In the genomic region with DNA sequence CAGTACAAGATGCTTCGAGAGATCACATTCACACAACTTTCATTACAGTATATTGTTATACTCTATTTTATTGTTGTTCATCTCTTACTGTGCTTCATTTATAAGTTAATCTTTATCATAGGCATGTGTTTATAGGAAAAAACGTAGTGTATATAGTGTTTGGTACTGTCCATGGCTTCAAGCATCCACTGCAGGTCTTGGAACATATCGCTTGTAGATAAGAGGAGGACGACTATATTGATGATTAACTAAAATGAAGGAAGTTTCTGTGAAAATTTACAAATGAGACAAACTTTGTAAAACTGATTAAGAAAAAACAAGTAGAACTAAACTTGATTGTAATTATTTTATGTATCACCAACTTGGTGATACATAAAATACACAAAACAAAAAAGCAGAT, we compare ENCODE assay signal across 29 cellular contexts.
"Had no signal": no experiment of that assay in that cellular context is flagged by ENCODE, and none has a peak within 500 bp of the region (broad histone marks: within the 10 kb centered on the region; RNA-seq: fewer than 3 reads in every experiment).

No MANE protein-coding gene starts in this region.

- DNase-seq: activated CD4-positive, alpha-beta T cell treated with anti-CD3 and anti-CD28 coated beads, Interleukin-2, amount 10 ng/mL, durations not matched to agents 24 days and 14 days; activated CD4-positive, alpha-beta T cell treated with anti-CD3 and anti-CD28 coated beads, Interleukin-2, amount 50 U/mL, for 4 hours; activated CD8-positive, alpha-beta T cell treated with anti-CD3 and anti-CD28 coated beads for 36 hours; activated effector memory CD4-positive, alpha-beta T cell treated with anti-CD3 and anti-CD28 coated beads, Interleukin-2, amount 50 U/mL, for 16 hours; activated naive CD4-positive, alpha-beta T cell; activated naive CD8-positive, alpha-beta T cell treated with anti-CD3 and anti-CD28 coated beads, Interleukin-2, amount 10 ng/mL, durations not matched to agents 7 days and 5 days; activated T-cell treated with anti-CD3 and anti-CD28 coated beads, Interleukin-2, amount 50 U/mL, for 1 hour; activated T-cell treated with anti-CD3 and anti-CD28 coated beads, Interleukin-2, amount 50 U/mL, for 72 hours; body of pancreas; caudate nucleus; cerebellar nuclear complex; NCI-H1092 treated with DMSO at 0.1 percent for 48 hours; NCI-H1417 treated with DMSO at 0.1 percent for 48 hours; NCI-H187 treated with DMSO at 0.1 percent for 48 hours; NCI-H2081 treated with DMSO at 0.1 percent for 48 hours; NCI-H345; NCI-H524 treated with DMSO at 0.1 percent for 48 hours; Peyer's patch; RPMI8226; SHP77 treated with DMSO at 0.1 percent for 48 hours; SK-N-SH had no signal

- H3K4me3 Mint-ChIP-seq: activated CD4-positive, alpha-beta T cell treated with anti-CD3 and anti-CD28 coated beads, Interleukin-2, amount 10 ng/mL, durations not matched to agents 24 days and 14 days; activated CD8-positive, alpha-beta T cell treated with anti-CD3 and anti-CD28 coated beads for 36 hours; activated naive CD4-positive, alpha-beta T cell treated with anti-CD3 and anti-CD28 coated beads, Interleukin-2, amount 50 U/mL, for 24 hours; activated naive CD8-positive, alpha-beta T cell treated with anti-CD3 and anti-CD28 coated beads, Interleukin-2, amount 10 ng/mL, durations not matched to agents 7 days and 5 days; activated T-cell treated with anti-CD3 and anti-CD28 coated beads, Interleukin-2, amount 50 U/mL, for 72 hours; activated T-helper 17 cell treated with anti-CD3 and anti-CD28 coated beads, Interleukin-2, amount 50 U/mL, for 72 hours; T-helper 1 cell treated with Interleukin-12 subunit alpha and Interleukin-12 subunit beta and Interleukin-4 antibody, amounts not matched to agents 30 μg/mL and 1 μg/mL, for 36 hours; T-helper 2 cell treated with Interferon-gamma antibody and Interleukin-4, amounts not matched to agents 5 μg/mL and 100 μg/mL, for 36 hours had no signal

- H3K4me1 ChIP-seq: breast epithelium, Peyer's patch, SJSA1 had no signal

- H3K27me3 ChIP-seq: body of pancreas, breast epithelium, Peyer's patch, SJSA1 had no signal

- H3K36me3 ChIP-seq: breast epithelium, Peyer's patch had no signal

- H3K27ac Mint-ChIP-seq: activated CD4-positive, alpha-beta T cell treated with anti-CD3 and anti-CD28 coated beads, Interleukin-2, amount 10 ng/mL, durations not matched to agents 24 days and 14 days; activated CD8-positive, alpha-beta T cell treated with anti-CD3 and anti-CD28 coated beads for 36 hours; activated naive CD4-positive, alpha-beta T cell treated with anti-CD3 and anti-CD28 coated beads, Interleukin-2, amount 50 U/mL, for 24 hours; activated naive CD8-positive, alpha-beta T cell treated with anti-CD3 and anti-CD28 coated beads, Interleukin-2, amount 10 ng/mL, durations not matched to agents 7 days and 5 days; activated T-cell treated with anti-CD3 and anti-CD28 coated beads, Interleukin-2, amount 50 U/mL, for 72 hours; activated T-helper 17 cell treated with anti-CD3 and anti-CD28 coated beads, Interleukin-2, amount 50 U/mL, for 72 hours; T-helper 1 cell treated with Interleukin-12 subunit alpha and Interleukin-12 subunit beta and Interleukin-4 antibody, amounts not matched to agents 30 μg/mL and 1 μg/mL, for 36 hours; T-helper 2 cell treated with Interferon-gamma antibody and Interleukin-4, amounts not matched to agents 5 μg/mL and 100 μg/mL, for 36 hours had no signal

- ATAC-seq: activated CD8-positive, alpha-beta T cell treated with anti-CD3 and anti-CD28 coated beads for 36 hours; activated T-cell treated with anti-CD3 and anti-CD28 coated beads, Interleukin-2, amount 50 U/mL, for 72 hours; activated T-helper 17 cell treated with anti-CD3 and anti-CD28 coated beads, Interleukin-2, amount 50 U/mL, for 72 hours had no signal

- H3K4me3 ChIP-seq: body of pancreas, breast epithelium, Peyer's patch, SJSA1 had no signal

- H3K4me2 ChIP-seq: SK-N-SH had no signal

- H3K9me3 ChIP-seq: body of pancreas, Peyer's patch had no signal

- H3K9me3 Mint-ChIP-seq: activated T-helper 17 cell treated with anti-CD3 and anti-CD28 coated beads, Interleukin-2, amount 50 U/mL, for 72 hours had no signal

- H3K27ac ChIP-seq: breast epithelium, Peyer's patch, SJSA1 had no signal

- FAIRE-seq: astrocyte, TTC549 had no signal

- H3K27me3 Mint-ChIP-seq: activated CD4-positive, alpha-beta T cell treated with anti-CD3 and anti-CD28 coated beads, Interleukin-2, amount 10 ng/mL, durations not matched to agents 24 days and 14 days; activated CD8-positive, alpha-beta T cell treated with anti-CD3 and anti-CD28 coated beads for 36 hours; activated naive CD4-positive, alpha-beta T cell treated with anti-CD3 and anti-CD28 coated beads, Interleukin-2, amount 50 U/mL, for 24 hours; activated naive CD8-positive, alpha-beta T cell treated with anti-CD3 and anti-CD28 coated beads, Interleukin-2, amount 10 ng/mL, durations not matched to agents 7 days and 5 days; activated T-helper 17 cell treated with anti-CD3 and anti-CD28 coated beads, Interleukin-2, amount 50 U/mL, for 72 hours had no signal
